10 cellular contexts compared by ENCODE assay signal in the genomic region with DNA sequence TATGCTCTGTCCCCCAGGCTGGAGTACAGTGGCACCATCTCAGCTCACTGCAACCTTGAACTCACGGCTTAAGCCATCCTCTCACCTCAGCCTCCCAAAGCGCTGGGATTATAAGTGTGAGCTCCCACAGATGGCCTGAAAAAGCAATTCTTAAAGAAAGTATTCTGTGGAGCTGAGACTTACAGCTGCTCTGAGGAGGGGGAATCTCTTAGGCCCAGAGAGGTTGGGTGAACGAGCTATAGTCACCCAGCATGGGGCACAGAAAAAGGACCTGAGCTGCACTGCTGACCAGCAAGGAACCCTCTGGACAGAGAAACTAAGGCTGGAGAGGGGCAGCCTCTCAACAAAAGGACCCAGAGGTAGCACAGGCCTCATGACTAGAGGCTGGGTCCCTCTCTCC. TPM values are rescaled to one million over a fixed set of nuclear protein-coding genes. Genes with fewer than 3 reads are reported as not detected.
DNase-seq lines count a peak whose midpoint lies in the region; ATAC-seq, FAIRE-seq and TF ChIP-seq lines count a peak whose summit lies in the region.
"Had no signal": no experiment of that assay in that cellular context is flagged by ENCODE, and none has a peak within 500 bp of the region (broad histone marks: within the 10 kb centered on the region; RNA-seq: fewer than 3 reads in every experiment).

No MANE protein-coding gene starts in this region.

- H3K36me3 ChIP-seq in kidney (ENCODE audit: control insufficient read depth in 1 of 2, insufficient read depth in 2 of 2, low read length in 2 of 2) (no peaks in the 10 kb centered on the region), subcutaneous abdominal adipose tissue (ENCODE audit: control insufficient read depth in 5 of 5, insufficient read depth in 5 of 5, low read length in 5 of 5) (peaks cover 0 to 6% (median 0%) of the 10 kb centered on the region in 5 donors)

- H3K27me3 ChIP-seq in subcutaneous abdominal adipose tissue (ENCODE audit: control insufficient read depth in 5 of 5, insufficient read depth in 4 of 5, low read length in 5 of 5): no peaks in the 10 kb centered on the region

- no peak for FAIRE-seq in kidney (lab: Jason Lieb, UNC)

- DNase-seq in activated CD4-positive, alpha-beta T cell treated with anti-CD3 and anti-CD28 coated beads for 36 hours: no peak
- DNase-seq in activated CD4-positive, alpha-beta T cell treated with anti-CD3 and anti-CD28 coated beads, Interleukin-2, amount 50 U/mL, for 1 hour: no peak
- DNase-seq in astrocyte of the spinal cord (ENCODE audit: low read depth, low spot score) (no peak), kidney (no peak), NCI-H1436 treated with DMSO at 0.1 percent for 48 hours (lab: John Stamatoyannopoulos, UW) (no peak), COR-L47 (lab: John Stamatoyannopoulos, UW) (no peak), RKO (ENCODE audit: low spot score) (no peak)
- DNase-seq: activated CD8-positive, alpha-beta memory T cell treated with anti-CD3 and anti-CD28 coated beads, Interleukin-2, amount 50 U/mL, for 4 hours; NCI-H2081 had no signal

- intact Hi-C loops in activated CD4-positive, alpha-beta T cell treated with anti-CD3 and anti-CD28 coated beads for 36 hours (cut with DNase I, micrococcal nuclease): no loop called here
- intact Hi-C loops in kidney (cut with DNase I): no loop called here

- H3K36me3 Mint-ChIP-seq in activated CD4-positive, alpha-beta T cell treated with anti-CD3 and anti-CD28 coated beads for 36 hours (ENCODE audit: low read depth): no peaks in the 10 kb centered on the region

- POLR2A ChIA-PET in activated CD4-positive, alpha-beta T cell treated with anti-CD3 and anti-CD28 coated beads for 36 hours (lab: Charles Lee): interaction anchor here (1.0 kb wide), 1 partner anchor 124 kb away, joined by 3 read pairs; a partner anchor contains a TSS

- H3K4me3 ChIP-seq in astrocyte of the spinal cord (ENCODE audit: low read depth, low read length) (peak overlapping the region; percentile 60), kidney (ENCODE audit: low read length in 2 of 2) (peak overlapping the region; percentile 73 to 87), subcutaneous abdominal adipose tissue (ENCODE audit: low read depth in 1 of 5, low read length in 5 of 5) (peak overlapping the region in 3 of 5 donors; percentile 62 to 75 (median 70))

- H3K27ac ChIP-seq in kidney (ENCODE audit: low read depth in 2 of 2, low read length in 2 of 2) (peak overlapping the region; percentile 93), subcutaneous abdominal adipose tissue (ENCODE audit: low read depth, low read length) (no peak overlapping the region)

- no peaks in the 10 kb centered on the region for H3K9me3 ChIP-seq in kidney (ENCODE audit: control insufficient read depth in 1 of 2, low read length in 2 of 2)
- H3K9me3 ChIP-seq in subcutaneous abdominal adipose tissue (ENCODE audit: control insufficient read depth in 5 of 5, low read length in 5 of 5): no peaks in the 10 kb centered on the region

- in situ Hi-C loops in astrocyte of the spinal cord (cut with HindIII; ENCODE audit: low sequenced_read_pairs): no loop called here

- ATAC-seq in activated CD4-positive, alpha-beta T cell treated with anti-CD3 and anti-CD28 coated beads for 36 hours: no peak

- H3K4me1 ChIP-seq in kidney (ENCODE audit: control insufficient read depth in 1 of 2, insufficient read depth in 1 of 2, low read depth in 1 of 2, low read length in 2 of 2) (peaks cover 28 to 51% of the 10 kb centered on the region in 2 donors), subcutaneous abdominal adipose tissue (ENCODE audit: control insufficient read depth in 5 of 5, insufficient read depth in 5 of 5, low read length in 5 of 5) (peaks cover 2 to 53% (median 36%) of the 10 kb centered on the region in 5 donors)

- H3K9ac ChIP-seq in kidney (ENCODE audit: low read length in 2 of 2): peak overlapping the region; percentile 89 to 93
- peak overlapping the region in 3 of 5 donors; percentile 74 to 87 (median 77) for H3K9ac ChIP-seq in subcutaneous abdominal adipose tissue (ENCODE audit: low read length in 5 of 5)

- H3K27me3 Mint-ChIP-seq in activated CD4-positive, alpha-beta T cell treated with anti-CD3 and anti-CD28 coated beads for 36 hours: peaks cover 2% of the 10 kb centered on the region

- no peaks in the 10 kb centered on the region for H3K9me3 Mint-ChIP-seq in activated CD4-positive, alpha-beta T cell treated with anti-CD3 and anti-CD28 coated beads for 36 hours (ENCODE audit: low read depth)

- H3K4me1 Mint-ChIP-seq in activated CD4-positive, alpha-beta T cell treated with anti-CD3 and anti-CD28 coated beads for 36 hours: peaks cover 5% of the 10 kb centered on the region

- CTCF ChIA-PET in activated CD4-positive, alpha-beta T cell treated with anti-CD3 and anti-CD28 coated beads for 36 hours (lab: Charles Lee): interaction anchor here (1.2 to 1.5 kb wide), 3 partner anchors 14 to 302 kb away, joined by 3 to 4 read pairs (median 4); no protein-coding TSS in a partner anchor

- TF ChIP-seq CTCF in astrocyte of the spinal cord (IDR thresholded peaks at IDR 0.05; ENCODE audit: low read depth, low read length) (no peak), kidney (IDR thresholded peaks at IDR 0.05; ENCODE audit: borderline replicate concordance, extremely low read depth, insufficient read depth) (no peak)

- H3K4me3 Mint-ChIP-seq in activated CD4-positive, alpha-beta T cell treated with anti-CD3 and anti-CD28 coated beads for 36 hours: peak overlapping the region; percentile 82

- H3K27ac Mint-ChIP-seq in activated CD4-positive, alpha-beta T cell treated with anti-CD3 and anti-CD28 coated beads for 36 hours: no peak overlapping the region

RNA-seq across cellular contexts. Expression of a gene that starts 1.3 kb away (rescaled TPM):
- 1 to 10 TPM; 3.9 to 4.4 TPM for total RNA-seq in activated CD4-positive, alpha-beta T cell treated with anti-CD3 and anti-CD28 coated beads for 36 hours
- 52.0 TPM for total RNA-seq in kidney
- polyA plus RNA-seq in kidney (ENCODE audit: insufficient read depth, low read depth, low replicate concordance): 30.2 TPM

RNA-seq across cellular contexts. Expression of a gene that starts 15.0 kb away (rescaled TPM):
- total RNA-seq in activated CD4-positive, alpha-beta T cell treated with anti-CD3 and anti-CD28 coated beads for 36 hours: 10 to 100 TPM in 1 of 2 experiments, 1 to 10 TPM in 1; 9.6 to 12.9 TPM
- total RNA-seq in kidney: 0.38 TPM
- polyA plus RNA-seq in kidney (ENCODE audit: insufficient read depth, low read depth, low replicate concordance): not detected

RNA-seq across cellular contexts. Expression of a gene that starts 32.0 kb away (rescaled TPM):
- total RNA-seq in activated CD4-positive, alpha-beta T cell treated with anti-CD3 and anti-CD28 coated beads for 36 hours: 100 to 1,000 TPM; 557 to 771 TPM
- 50.4 TPM for total RNA-seq in kidney
- polyA plus RNA-seq in kidney (ENCODE audit: insufficient read depth, low read depth, low replicate concordance): 101 TPM

RNA-seq across cellular contexts. Expression of a gene that starts 54.5 kb away (rescaled TPM):
- 10 to 100 TPM; 27.7 to 30.8 TPM for total RNA-seq in activated CD4-positive, alpha-beta T cell treated with anti-CD3 and anti-CD28 coated beads for 36 hours
- total RNA-seq in kidney: 66.6 TPM
- polyA plus RNA-seq in kidney (ENCODE audit: insufficient read depth, low read depth, low replicate concordance): 108 TPM

Comparison
In these comparisons a context has a peak if more than half of its experiments do, and no peak if none do; other contexts are left out.
1. RNA of a gene that starts 32.0 kb away (total RNA-seq): 557 to 771 TPM in activated CD4-positive, alpha-beta T cell treated with anti-CD3 and anti-CD28 coated beads for 36 hours; 50.4 TPM in kidney (single experiment); every median in the first group is over 10 times any median in the second.
2. Peak in every context shown above with its lines, with median percentiles within 50 percentile points of each other: H3K4me3 ChIP-seq.